Comparison of ENCODE assay signal across 15 cellular contexts in the genomic region with DNA sequence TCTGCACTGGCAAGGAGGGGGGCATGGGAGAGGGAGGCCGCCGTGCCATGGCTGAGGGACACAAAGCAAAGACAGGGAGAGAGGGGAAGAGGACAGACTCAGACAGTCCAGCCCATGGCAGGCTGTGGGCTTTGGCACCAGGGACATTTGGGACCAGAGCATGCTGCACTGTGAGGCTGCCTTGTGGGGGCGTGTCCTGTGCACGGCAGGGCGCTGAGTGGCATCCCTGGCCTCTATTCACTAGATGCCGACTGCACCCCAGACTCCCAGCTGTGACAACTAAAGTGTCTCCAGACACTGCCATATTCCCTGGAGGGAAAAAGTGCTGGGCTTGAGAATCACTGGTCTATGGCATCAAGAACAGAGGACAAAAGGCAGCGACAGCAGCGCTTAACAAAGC.
"Had no signal": no experiment of that assay in that cellular context is flagged by ENCODE, and none has a peak within 500 bp of the region (broad histone marks: within the 10 kb centered on the region; RNA-seq: fewer than 3 reads in every experiment).

No MANE protein-coding gene starts in this region.

- H3K27me3 ChIP-seq: colonic mucosa, heart left ventricle, left lung had no signal

- H3K4me1 ChIP-seq: colonic mucosa had no signal

- H3K36me3 Mint-ChIP-seq: natural killer cell treated with Interleukin-12 subunit alpha and Interleukin-12 subunit beta and Interleukin-15 and Interleukin-18, amount 100 ng/mL, for 72 hours had no signal

- H3K27ac Mint-ChIP-seq: activated CD4-positive, alpha-beta T cell treated with anti-CD3 and anti-CD28 coated beads, Interleukin-2, amount 10 ng/mL, durations not matched to agents 24 days and 14 days; activated naive CD8-positive, alpha-beta T cell treated with anti-CD3 and anti-CD28 coated beads, Interleukin-2, amount 50 U/mL, for 24 hours; natural killer cell treated with Interleukin-12 subunit alpha and Interleukin-12 subunit beta and Interleukin-15 and Interleukin-18, amount 100 ng/mL, for 72 hours; stimulated activated memory B cell treated with anti-CD40 and anti-IgM and Interleukin-4, amounts not matched to agents 10 μg/mL and 1 μg/mL and 100 μg/mL, for 72 hours; T-cell had no signal

- H3K27ac ChIP-seq: colonic mucosa, heart left ventricle, left lung, VCaP had no signal

- H3K27me3 Mint-ChIP-seq: activated CD4-positive, alpha-beta T cell treated with anti-CD3 and anti-CD28 coated beads, Interleukin-2, amount 10 ng/mL, durations not matched to agents 24 days and 14 days; activated naive CD8-positive, alpha-beta T cell treated with anti-CD3 and anti-CD28 coated beads, Interleukin-2, amount 50 U/mL, for 24 hours; stimulated activated memory B cell treated with anti-CD40 and anti-IgM and Interleukin-4, amounts not matched to agents 10 μg/mL and 1 μg/mL and 100 μg/mL, for 72 hours; T-cell had no signal

- H3K4me3 ChIP-seq: colonic mucosa, heart left ventricle, left lung had no signal

- ATAC-seq: activated naive CD8-positive, alpha-beta T cell treated with anti-CD3 and anti-CD28 coated beads, Interleukin-2, amount 50 U/mL, for 24 hours; heart left ventricle; left lung; natural killer cell treated with Interleukin-12 subunit alpha and Interleukin-12 subunit beta and Interleukin-15 and Interleukin-18, amount 100 ng/mL, for 72 hours; stimulated activated memory B cell treated with anti-CD40 and anti-IgM and Interleukin-4, amounts not matched to agents 10 μg/mL and 1 μg/mL and 100 μg/mL, for 72 hours; T-cell had no signal

- H3K36me3 ChIP-seq: colonic mucosa had no signal

- H3K4me3 Mint-ChIP-seq: activated CD4-positive, alpha-beta T cell treated with anti-CD3 and anti-CD28 coated beads, Interleukin-2, amount 10 ng/mL, durations not matched to agents 24 days and 14 days; activated naive CD8-positive, alpha-beta T cell treated with anti-CD3 and anti-CD28 coated beads, Interleukin-2, amount 50 U/mL, for 24 hours; natural killer cell treated with Interleukin-12 subunit alpha and Interleukin-12 subunit beta and Interleukin-15 and Interleukin-18, amount 100 ng/mL, for 72 hours; stimulated activated memory B cell treated with anti-CD40 and anti-IgM and Interleukin-4, amounts not matched to agents 10 μg/mL and 1 μg/mL and 100 μg/mL, for 72 hours; T-cell had no signal

- H3K9me3 ChIP-seq: colonic mucosa, heart left ventricle, left lung had no signal

- H3K9me3 Mint-ChIP-seq: activated CD4-positive, alpha-beta T cell treated with anti-CD3 and anti-CD28 coated beads, Interleukin-2, amount 10 ng/mL, durations not matched to agents 24 days and 14 days; activated naive CD8-positive, alpha-beta T cell treated with anti-CD3 and anti-CD28 coated beads, Interleukin-2, amount 50 U/mL, for 24 hours; natural killer cell treated with Interleukin-12 subunit alpha and Interleukin-12 subunit beta and Interleukin-15 and Interleukin-18, amount 100 ng/mL, for 72 hours; stimulated activated memory B cell treated with anti-CD40 and anti-IgM and Interleukin-4, amounts not matched to agents 10 μg/mL and 1 μg/mL and 100 μg/mL, for 72 hours; T-cell had no signal

- DNase-seq: activated CD4-positive, alpha-beta T cell treated with anti-CD3 and anti-CD28 coated beads, Interleukin-2, amount 10 ng/mL, durations not matched to agents 24 days and 14 days; activated CD8-positive, alpha-beta memory T cell treated with anti-CD3 and anti-CD28 coated beads for 24 hours; activated naive CD4-positive, alpha-beta T cell treated with Interleukin-2 at 50 U/mL for 16 hours; activated naive CD8-positive, alpha-beta T cell treated with anti-CD3 and anti-CD28 coated beads, Interleukin-2, amount 50 U/mL, for 24 hours; colonic mucosa; effector CD4-positive, alpha-beta T cell; heart left ventricle; left lung; retina; small intestine; T-cell; trophoblast cell had no signal
